Comparison of ENCODE assay signal across 8 cellular contexts in genomic region chr16:84700518-84701277, GRCh38. TPM values are rescaled to one million over a fixed set of nuclear protein-coding genes. Genes with fewer than 3 reads are reported as not detected.
DNase-seq lines count a peak whose midpoint lies in the region; ATAC-seq and TF ChIP-seq lines count a peak whose summit lies in the region.

No MANE protein-coding gene starts in this region.

- DNase-seq in C1 segment of cervical spinal cord (lab: John Stamatoyannopoulos, UW) (peak in 9 of 14 donors; percentile 11 to 57 (median 31)), T-helper 9 cell (peak; percentile 17), colonic mucosa (peak; percentile 38), medulla oblongata (ENCODE audit: extremely low spot score) (peak; percentile 59), DMS79 treated with DMSO at 0.1 percent for 48 hours (lab: John Stamatoyannopoulos, UW) (no peak)
- DNase-seq in stimulated activated CD8-positive, alpha-beta memory T cell treated with anti-CD3 and anti-CD28 coated beads, Interleukin-4, amount 100 ng/mL, for 48 hours = peak; percentile 43

- no peaks in the 10 kb centered on the region for H3K36me3 ChIP-seq in colonic mucosa

- intact Hi-C loops in colonic mucosa (cut with DNase I) = no loop called here

- TF ChIP-seq CTCF in colonic mucosa (IDR thresholded peaks at IDR 0.05) = no peak

- H3K27me3 ChIP-seq in colonic mucosa = no peaks in the 10 kb centered on the region

- peak overlapping the region; percentile 90 to 96 for H3K9ac ChIP-seq in colonic mucosa (ENCODE audit: low read depth in 2 of 2, low read length in 2 of 2)

- H3K27ac ChIP-seq in colonic mucosa = peak overlapping the region; percentile 88

- ATAC-seq in GM19324 (IDR thresholded peaks at IDR 0.05; ENCODE audit: low FRiP score, unreplicated experiment) = peak; percentile 20
- peak; percentile 20 for ATAC-seq in HG03432 (IDR thresholded peaks at IDR 0.05; ENCODE audit: unreplicated experiment)

- H3K4me1 ChIP-seq in colonic mucosa = peaks cover 27% of the 10 kb centered on the region

- H3K9me3 ChIP-seq in colonic mucosa = no peaks in the 10 kb centered on the region

- peak overlapping the region; percentile 96 for H3K4me3 ChIP-seq in colonic mucosa

RNA-seq across cellular contexts. Expression of gene USP10, which starts 0.9 kb away (rescaled TPM):
- total RNA-seq in colonic mucosa = 10 to 100 TPM; 70.0 to 88.2 TPM

RNA-seq across cellular contexts. Expression of gene KLHL36, which starts 52.4 kb away (rescaled TPM):
- total RNA-seq in colonic mucosa = 10 to 100 TPM; 49.7 to 62.7 TPM
